Comparison of ENCODE assay signal across 18 cellular contexts in genomic region chr15:44315164-44315563, GRCh38. TPM values are rescaled to one million over a fixed set of nuclear protein-coding genes. Genes with fewer than 3 reads are reported as not detected.
DNase-seq lines count a peak whose midpoint lies in the region; ATAC-seq and TF ChIP-seq lines count a peak whose summit lies in the region.
"Had no signal": no experiment of that assay in that cellular context is flagged by ENCODE, and none has a peak within 500 bp of the region (broad histone marks: within the 10 kb centered on the region; RNA-seq: fewer than 3 reads in every experiment).

No MANE protein-coding gene starts in this region.

- DNase-seq in Ammon's horn (ENCODE audit: low spot score) (peak; percentile 10), NB4 (ENCODE audit: low read depth) (peak; percentile 11), colonic mucosa (no peak), naive B cell (no peak), GDM1 (lab: John Stamatoyannopoulos, UW) (no peak), right cardiac atrium (no peak), sigmoid colon (no peak)
- DNase-seq: AML-193; CD4-positive, CD25-positive, alpha-beta regulatory T cell; DMS53; MM.1S; NCI-H146; NCI-H2081 treated with DMSO at 0.1 percent for 48 hours; NCI-H526; NK-92 treated with Interleukin-12 subunit alpha and Interleukin-12 subunit beta, amount 100 ng/mL, for 24 hours; PC-9 had no signal

- TF ChIP-seq CTCF in NB4 (IDR thresholded peaks at IDR 0.05; ENCODE audit: low read depth, low read length) (no peak), colonic mucosa (IDR thresholded peaks at IDR 0.05) (no peak), sigmoid colon (IDR thresholded peaks at IDR 0.05) (no peak)

- no peak overlapping the region for H3K4me3 Mint-ChIP-seq in naive B cell

- intact Hi-C loops in colonic mucosa (cut with DNase I) (no loop called here), right cardiac atrium (cut with DNase I) (no loop called here), sigmoid colon (cut with DNase I) (no loop called here)

- H3K9ac ChIP-seq in colonic mucosa (ENCODE audit: low read depth in 2 of 2, low read length in 2 of 2) = peak overlapping the region in 1 of 2 donors; percentile 46

- H3K9me3 Mint-ChIP-seq in naive B cell = no peaks in the 10 kb centered on the region

- H3K27me3 ChIP-seq in colonic mucosa (no peaks in the 10 kb centered on the region), right cardiac atrium (ENCODE audit: control insufficient read depth, insufficient read depth) (no peaks in the 10 kb centered on the region), sigmoid colon (no peaks in the 10 kb centered on the region)

- WGBS in right cardiac atrium = 51% methylated on average over 2 of the region's 2 CpGs
- whole genome bisulfite sequencing in sigmoid colon, 2 donors = 16 to 48% methylated on average over 2 of the region's 2 CpGs

- H3K27ac ChIP-seq in colonic mucosa (peak overlapping the region; percentile 65), right cardiac atrium (ENCODE audit: low read length) (no peak overlapping the region), sigmoid colon (no peak overlapping the region)
- H3K27ac ChIP-seq: PC-9 had no signal

- H3K4me3 ChIP-seq in NB4 (ENCODE audit: low read depth, low read length) (no peak overlapping the region), colonic mucosa (no peak overlapping the region), right cardiac atrium (ENCODE audit: low read length) (no peak overlapping the region), sigmoid colon (no peak overlapping the region)
- H3K4me3 ChIP-seq: PC-9 had no signal

- no peak for TF ChIP-seq EP300 in sigmoid colon (IDR thresholded peaks at IDR 0.05)

- H3K27ac Mint-ChIP-seq in naive B cell = peak overlapping the region; percentile 5 to 76 (median 40)

- H3K36me3 ChIP-seq in colonic mucosa (no peaks in the 10 kb centered on the region), sigmoid colon (no peaks in the 10 kb centered on the region)

- peaks cover 32 to 62% (median 55%) of the 10 kb centered on the region in 3 donors for H3K4me1 Mint-ChIP-seq in naive B cell

- no peaks in the 10 kb centered on the region for H3K27me3 Mint-ChIP-seq in naive B cell
- H3K27me3 Mint-ChIP-seq: CD4-positive, CD25-positive, alpha-beta regulatory T cell had no signal

- ATAC-seq in naive B cell (ENCODE audit: low read depth in 2 of 2) = no peak
- ATAC-seq in HG02623 (IDR thresholded peaks at IDR 0.05; ENCODE audit: unreplicated experiment) = no peak
- ATAC-seq in right cardiac atrium = no peak
- ATAC-seq: HepG2 had no signal

- TF ChIP-seq POLR2A in NB4 (IDR thresholded peaks at IDR 0.05; ENCODE audit: extremely low read depth, insufficient read length) (no peak), sigmoid colon (IDR thresholded peaks at IDR 0.05) (no peak)

- peaks cover 2% of the 10 kb centered on the region for H3K4me1 ChIP-seq in colonic mucosa
- no peaks in the 10 kb centered on the region for H3K4me1 ChIP-seq in right cardiac atrium (ENCODE audit: control insufficient read depth, insufficient read depth, low read length)
- H3K4me1 ChIP-seq in sigmoid colon = no peaks in the 10 kb centered on the region

- H3K36me3 Mint-ChIP-seq in naive B cell = peaks cover 4 to 7% of the 10 kb centered on the region in 2 donors

- H3K9me3 ChIP-seq in colonic mucosa (no peaks in the 10 kb centered on the region), right cardiac atrium (ENCODE audit: control insufficient read depth, low read length) (no peaks in the 10 kb centered on the region), sigmoid colon (no peaks in the 10 kb centered on the region)

RNA-seq across cellular contexts. Expression of gene GOLM2, which starts 26.6 kb away (rescaled TPM):
- 100 to 1,000 TPM in 1 of 2 donors, 10 to 100 TPM in 1; 96.6 to 115 TPM for total RNA-seq in colonic mucosa
- 10 to 100 TPM; 60.0 to 74.7 (median 63.9) TPM for polyA plus RNA-seq in naive B cell (ENCODE audit: low read depth in 6 of 6)
- 10 to 100 TPM; 49.8 to 63.7 (median 53.7) TPM for total RNA-seq in right cardiac atrium
- 23.9 TPM for polyA plus RNA-seq in right cardiac atrium
- 10 to 100 TPM; 68.6 to 97.4 (median 88.4) TPM for total RNA-seq in sigmoid colon
- polyA plus RNA-seq in sigmoid colon = 10 to 100 TPM; 27.5 to 39.6 (median 37.1) TPM

Comparison
In these comparisons a context has a peak if more than half of its experiments do, and no peak if none do; other contexts are left out.
1. DNase-seq: peak in Ammon's horn (single experiment) and NB4 (single experiment); none in colonic mucosa (single experiment), naive B cell (single experiment), GDM1 (single experiment), right cardiac atrium (0 of 3) and sigmoid colon (single experiment).